In genomic region chr12:132443091-132443490, GRCh38 we compare ENCODE assay signal across 26 cellular contexts. TPM values are rescaled to one million over a fixed set of nuclear protein-coding genes. Genes with fewer than 3 reads are reported as not detected.
DNase-seq lines count a peak whose midpoint lies in the region; ATAC-seq and TF ChIP-seq lines count a peak whose summit lies in the region.
"Had no signal": no experiment of that assay in that cellular context is flagged by ENCODE, and none has a peak within 500 bp of the region (broad histone marks: within the 10 kb centered on the region; RNA-seq: fewer than 3 reads in every experiment).

No MANE protein-coding gene starts in this region.

- peak overlapping the region; percentile 4 for H3K27ac Mint-ChIP-seq in T-helper 1 cell treated with Interleukin-12 subunit alpha and Interleukin-12 subunit beta and Interleukin-4 antibody, amounts not matched to agents 30 μg/mL and 1 μg/mL, for 36 hours
- peak overlapping the region; percentile 99 for H3K27ac Mint-ChIP-seq in CD8-positive, alpha-beta T cell
- peak overlapping the region; percentile 99 for H3K27ac Mint-ChIP-seq in activated naive CD8-positive, alpha-beta T cell treated with anti-CD3 and anti-CD28 coated beads for 36 hours
- peak overlapping the region in 2 of 3 experiments; percentile 53 to 60 for H3K27ac Mint-ChIP-seq in nephron
- H3K27ac Mint-ChIP-seq: endodermal cell, neural progenitor cell had no signal

- H3K36me3 ChIP-seq in CD8-positive, alpha-beta T cell (ENCODE audit: insufficient read depth, low read length) = no peaks in the 10 kb centered on the region
- H3K36me3 ChIP-seq: brain microvascular endothelial cell, neural progenitor cell, Peyer's patch, SJSA1, upper lobe of left lung had no signal

- DNase-seq in T-helper 1 cell (no peak), C1 segment of cervical spinal cord (lab: John Stamatoyannopoulos, UW) (no peak)
- no peak for DNase-seq in CD8-positive, alpha-beta T cell
- no peak for DNase-seq in activated naive CD8-positive, alpha-beta T cell treated with anti-CD3 and anti-CD28 coated beads for 36 hours
- DNase-seq: activated CD8-positive, alpha-beta memory T cell treated with anti-CD3 and anti-CD28 coated beads, Interleukin-2, amount 50 U/mL, for 4 hours; brain microvascular endothelial cell; EL; endodermal cell; HCEC 1CT; Kasumi-1; left cardiac atrium; mesendoderm; NCI-H1048; NCI-H2029; NCI-H345; Peyer's patch; T1000; upper lobe of left lung had no signal

- H3K9me3 Mint-ChIP-seq in T-helper 1 cell treated with Interleukin-12 subunit alpha and Interleukin-12 subunit beta and Interleukin-4 antibody, amounts not matched to agents 30 μg/mL and 1 μg/mL, for 36 hours = no peaks in the 10 kb centered on the region
- no peaks in the 10 kb centered on the region for H3K9me3 Mint-ChIP-seq in CD8-positive, alpha-beta T cell
- H3K9me3 Mint-ChIP-seq in activated naive CD8-positive, alpha-beta T cell treated with anti-CD3 and anti-CD28 coated beads for 36 hours = peaks cover 2% of the 10 kb centered on the region
- H3K9me3 Mint-ChIP-seq in nephron = peaks cover 17% of the 10 kb centered on the region

- ATAC-seq in CD8-positive, alpha-beta T cell = no peak
- ATAC-seq in HG02759 (IDR thresholded peaks at IDR 0.05; ENCODE audit: unreplicated experiment) (no peak), HG03139 (IDR thresholded peaks at IDR 0.05; ENCODE audit: unreplicated experiment) (no peak)
- ATAC-seq: left cardiac atrium had no signal

- peak overlapping the region; percentile 91 for H3K27ac ChIP-seq in CD8-positive, alpha-beta T cell (ENCODE audit: low read depth, low read length)
- H3K27ac ChIP-seq: 22Rv1, brain microvascular endothelial cell, neural progenitor cell, Peyer's patch, SJSA1, upper lobe of left lung had no signal

- H3K4me3 ChIP-seq in CD8-positive, alpha-beta T cell (ENCODE audit: low read depth, low read length) = no peak overlapping the region
- H3K4me3 ChIP-seq: neural progenitor cell, Peyer's patch, SJSA1, skin epidermis, upper lobe of left lung had no signal

- no peaks in the 10 kb centered on the region for H3K27me3 ChIP-seq in CD8-positive, alpha-beta T cell (ENCODE audit: insufficient read depth, low read length)
- H3K27me3 ChIP-seq: Peyer's patch, SJSA1, upper lobe of left lung had no signal

- peaks cover 7% of the 10 kb centered on the region for H3K36me3 Mint-ChIP-seq in T-helper 1 cell treated with Interleukin-12 subunit alpha and Interleukin-12 subunit beta and Interleukin-4 antibody, amounts not matched to agents 30 μg/mL and 1 μg/mL, for 36 hours (ENCODE audit: low read depth)
- H3K36me3 Mint-ChIP-seq in CD8-positive, alpha-beta T cell = no peaks in the 10 kb centered on the region
- H3K36me3 Mint-ChIP-seq in activated naive CD8-positive, alpha-beta T cell treated with anti-CD3 and anti-CD28 coated beads for 36 hours = peaks cover 7% of the 10 kb centered on the region
- no peaks in the 10 kb centered on the region for H3K36me3 Mint-ChIP-seq in nephron (ENCODE audit: low read depth)
- H3K36me3 Mint-ChIP-seq: neural progenitor cell had no signal

- no peaks in the 10 kb centered on the region for H3K9me3 ChIP-seq in CD8-positive, alpha-beta T cell (ENCODE audit: low read length)
- H3K9me3 ChIP-seq: Peyer's patch, SJSA1, upper lobe of left lung had no signal

- H3K27me3 Mint-ChIP-seq in T-helper 1 cell treated with Interleukin-12 subunit alpha and Interleukin-12 subunit beta and Interleukin-4 antibody, amounts not matched to agents 30 μg/mL and 1 μg/mL, for 36 hours (ENCODE audit: low read depth) = no peaks in the 10 kb centered on the region
- no peaks in the 10 kb centered on the region for H3K27me3 Mint-ChIP-seq in CD8-positive, alpha-beta T cell (ENCODE audit: low read depth)
- H3K27me3 Mint-ChIP-seq in activated naive CD8-positive, alpha-beta T cell treated with anti-CD3 and anti-CD28 coated beads for 36 hours = no peaks in the 10 kb centered on the region
- H3K27me3 Mint-ChIP-seq in nephron (ENCODE audit: low read depth) = peaks cover 25% of the 10 kb centered on the region

- no peak for TF ChIP-seq CTCF in CD8-positive, alpha-beta T cell (IDR thresholded peaks at IDR 0.05)
- TF ChIP-seq CTCF in nephron (IDR thresholded peaks at IDR 0.05; ENCODE audit: unreplicated experiment in 3 of 3) = no peak

- peaks cover 33% of the 10 kb centered on the region for H3K4me1 Mint-ChIP-seq in T-helper 1 cell treated with Interleukin-12 subunit alpha and Interleukin-12 subunit beta and Interleukin-4 antibody, amounts not matched to agents 30 μg/mL and 1 μg/mL, for 36 hours (ENCODE audit: low read depth)
- H3K4me1 Mint-ChIP-seq in CD8-positive, alpha-beta T cell (ENCODE audit: low read depth) = peaks cover 67% of the 10 kb centered on the region
- H3K4me1 Mint-ChIP-seq in activated naive CD8-positive, alpha-beta T cell treated with anti-CD3 and anti-CD28 coated beads for 36 hours = peaks cover 56% of the 10 kb centered on the region
- H3K4me1 Mint-ChIP-seq in nephron = peaks cover 40% of the 10 kb centered on the region

- no peak overlapping the region for H3K4me3 Mint-ChIP-seq in T-helper 1 cell treated with Interleukin-12 subunit alpha and Interleukin-12 subunit beta and Interleukin-4 antibody, amounts not matched to agents 30 μg/mL and 1 μg/mL, for 36 hours
- H3K4me3 Mint-ChIP-seq in CD8-positive, alpha-beta T cell = peak overlapping the region; percentile 54
- no peak overlapping the region for H3K4me3 Mint-ChIP-seq in activated naive CD8-positive, alpha-beta T cell treated with anti-CD3 and anti-CD28 coated beads for 36 hours
- peak overlapping the region in 1 of 3 experiments; percentile 40 for H3K4me3 Mint-ChIP-seq in nephron
- H3K4me3 Mint-ChIP-seq: endodermal cell, neural progenitor cell had no signal

- H3K4me1 ChIP-seq in CD8-positive, alpha-beta T cell (ENCODE audit: insufficient read depth, low read length) = peaks cover 81% of the 10 kb centered on the region
- H3K4me1 ChIP-seq: SJSA1 had no signal

- intact Hi-C loops in CD8-positive, alpha-beta T cell (cut with DNase I, micrococcal nuclease) = no loop called here

- POLR2A ChIA-PET in CD8-positive, alpha-beta T cell (lab: Charles Lee) = no interaction called here

- CTCF ChIA-PET in CD8-positive, alpha-beta T cell (lab: Charles Lee) = interaction anchor here (1.4 kb wide), 1 partner anchor 10 kb away, joined by 3 read pairs; no protein-coding TSS in a partner anchor

RNA-seq across cellular contexts. Expression of gene FBRSL1, which starts 46.9 kb away (rescaled TPM):
- total RNA-seq in CD8-positive, alpha-beta T cell = 10 to 100 TPM; 78.5 to 82.0 TPM
- 10 to 100 TPM; 53.1 to 55.9 TPM for total RNA-seq in activated naive CD8-positive, alpha-beta T cell treated with anti-CD3 and anti-CD28 coated beads for 36 hours

Comparison
In these comparisons a context has a peak if more than half of its experiments do, and no peak if none do; other contexts are left out.
1. H3K27ac Mint-ChIP-seq: peak in every context shown above with its lines; median percentile 99 in CD8-positive, alpha-beta T cell; 99 in activated naive CD8-positive, alpha-beta T cell treated with anti-CD3 and anti-CD28 coated beads for 36 hours; 56 in nephron; 4 in T-helper 1 cell treated with Interleukin-12 subunit alpha and Interleukin-12 subunit beta and Interleukin-4 antibody, amounts not matched to agents 30 μg/mL and 1 μg/mL, for 36 hours.